10 cellular contexts compared by ENCODE assay signal in genomic region chr2:47272905-47273758, GRCh38.
DNase-seq lines count a peak whose midpoint lies in the region; TF ChIP-seq lines count a peak whose summit lies in the region.
"Had no signal": no experiment of that assay in that cellular context is flagged by ENCODE, and none has a peak within 500 bp of the region (broad histone marks: within the 10 kb centered on the region; RNA-seq: fewer than 3 reads in every experiment).

No MANE protein-coding gene starts in this region.

- intact Hi-C loops in esophagus squamous epithelium (cut with DNase I): no loop called here

- TF ChIP-seq CTCF in DOHH2 (IDR thresholded peaks at IDR 0.05; ENCODE audit: low read depth, low read length, poor library complexity, severe bottlenecking): no peak
- TF ChIP-seq CTCF in SU-DHL-6 (IDR thresholded peaks at IDR 0.05; ENCODE audit: insufficient read depth, low read length, poor library complexity, severe bottlenecking): no peak
- TF ChIP-seq CTCF in esophagus squamous epithelium (IDR thresholded peaks at IDR 0.05): no peak
- TF ChIP-seq CTCF in progenitor cell of endocrine pancreas (IDR thresholded peaks at IDR 0.05; ENCODE audit: unreplicated experiment): no peak

- no peak overlapping the region for H2AFZ ChIP-seq in SU-DHL-6 (ENCODE audit: low read depth, low read length, severe bottlenecking)

- H4K20me1 ChIP-seq in DOHH2 (ENCODE audit: control insufficient read depth, insufficient read depth, low read depth, low read length) (no peaks in the 10 kb centered on the region), SU-DHL-6 (ENCODE audit: low read depth, low read length) (no peaks in the 10 kb centered on the region)

- no peaks in the 10 kb centered on the region for H3K9me2 ChIP-seq in DOHH2 (replicated peaks; ENCODE audit: control insufficient read depth, low read length)
- H3K9me2 ChIP-seq in SU-DHL-6 (replicated peaks; ENCODE audit: insufficient read depth, low read length): no peaks in the 10 kb centered on the region

- no peak for DNase-seq in esophagus squamous epithelium (lab: John Stamatoyannopoulos, UW)
- no peak for DNase-seq in progenitor cell of endocrine pancreas (ENCODE audit: low spot score, unreplicated experiment)
- DNase-seq in NCI-H345 (lab: John Stamatoyannopoulos, UW): no peak
- no peak for DNase-seq in NCI-H2196 (lab: John Stamatoyannopoulos, UW; ENCODE audit: unreplicated experiment)
- DNase-seq in pons (ENCODE audit: low spot score): no peak
- no peak for DNase-seq in T-helper 2 cell
- DNase-seq: NCI-H2171 had no signal

- peaks cover 22% of the 10 kb centered on the region for H3K4me1 ChIP-seq in DOHH2 (ENCODE audit: control insufficient read depth, low read length)
- peaks cover 16 to 41% (median 18%) of the 10 kb centered on the region in 3 donors for H3K4me1 ChIP-seq in esophagus squamous epithelium

- no peaks in the 10 kb centered on the region for H3K9me3 Mint-ChIP-seq in progenitor cell of endocrine pancreas (ENCODE audit: low read depth)
- H3K9me3 Mint-ChIP-seq: activated naive CD4-positive, alpha-beta T cell treated with anti-CD3 and anti-CD28 coated beads, Interleukin-2, amount 50 U/mL, for 72 hours had no signal

- H3K4me1 Mint-ChIP-seq in progenitor cell of endocrine pancreas (ENCODE audit: low read depth): peaks cover 3% of the 10 kb centered on the region

- H3K9ac ChIP-seq in SU-DHL-6 (ENCODE audit: low read length): no peak overlapping the region

- H3K36me3 Mint-ChIP-seq in progenitor cell of endocrine pancreas (ENCODE audit: insufficient read depth): no peaks in the 10 kb centered on the region
- H3K36me3 Mint-ChIP-seq: activated naive CD4-positive, alpha-beta T cell treated with anti-CD3 and anti-CD28 coated beads, Interleukin-2, amount 50 U/mL, for 72 hours had no signal

- TF ChIP-seq POLR2A in esophagus squamous epithelium (IDR thresholded peaks at IDR 0.05): no peak

- no peak overlapping the region for H3K4me3 Mint-ChIP-seq in progenitor cell of endocrine pancreas (ENCODE audit: low read depth)

- H3K4me2 ChIP-seq in DOHH2 (ENCODE audit: low read length) (peak overlapping the region; percentile 81), SU-DHL-6 (ENCODE audit: low read depth, low read length, poor library complexity, severe bottlenecking) (peak overlapping the region; percentile 40)

- H3K9me3 ChIP-seq in DOHH2 (ENCODE audit: control insufficient read depth, insufficient read depth, low read length) (no peaks in the 10 kb centered on the region), SU-DHL-6 (ENCODE audit: insufficient read depth, low read length) (no peaks in the 10 kb centered on the region), esophagus squamous epithelium (no peaks in the 10 kb centered on the region)

- H3K27ac Mint-ChIP-seq in progenitor cell of endocrine pancreas: peak overlapping the region; percentile 15

- H3K79me2 ChIP-seq in DOHH2 (ENCODE audit: control insufficient read depth, low read length) (no peaks in the 10 kb centered on the region), SU-DHL-6 (ENCODE audit: insufficient read depth, low read length) (no peaks in the 10 kb centered on the region)

- H3K36me3 ChIP-seq in DOHH2 (ENCODE audit: control insufficient read depth, low read length) (no peaks in the 10 kb centered on the region), SU-DHL-6 (ENCODE audit: low read length) (no peaks in the 10 kb centered on the region), esophagus squamous epithelium (no peaks in the 10 kb centered on the region)

- peaks cover 8% of the 10 kb centered on the region for H3K27me3 Mint-ChIP-seq in progenitor cell of endocrine pancreas

- WGBS in esophagus squamous epithelium, 2 donors: 66 to 71% methylated on average over 16 to 17 of the region's 18 CpGs

- H3K4me3 ChIP-seq in DOHH2 (ENCODE audit: low read length) (peak overlapping the region; percentile 71; the same call in 1 of the 2 replicates), SU-DHL-6 (ENCODE audit: insufficient read depth, low read length, poor library complexity, severe bottlenecking) (no peak overlapping the region), esophagus squamous epithelium (peak overlapping the region in 2 of 4 donors; percentile 41 to 64)

- H3K27me3 ChIP-seq in DOHH2 (ENCODE audit: control insufficient read depth, low read length) (no peaks in the 10 kb centered on the region), SU-DHL-6 (ENCODE audit: low read length) (no peaks in the 10 kb centered on the region), esophagus squamous epithelium (no peaks in the 10 kb centered on the region)

- H3K27ac ChIP-seq in DOHH2 (ENCODE audit: low read depth, low read length) (no peak overlapping the region), SU-DHL-6 (ENCODE audit: low read depth, low read length) (no peak overlapping the region), esophagus squamous epithelium (peak overlapping the region in 3 of 4 donors; percentile 61 to 80 (median 63))

- H3F3A ChIP-seq in DOHH2 (ENCODE audit: control insufficient read depth, insufficient read depth): no peaks in the 10 kb centered on the region
- no peaks in the 10 kb centered on the region for H3F3A ChIP-seq in SU-DHL-6 (ENCODE audit: insufficient read depth)

Comparison
In these comparisons a context has a peak if more than half of its experiments do, and no peak if none do; other contexts are left out.
1. H3K27ac ChIP-seq: peak in esophagus squamous epithelium (3 of 4); none in DOHH2 (single experiment) and SU-DHL-6 (single experiment).